13 cellular contexts compared by ENCODE assay signal in the genomic region with DNA sequence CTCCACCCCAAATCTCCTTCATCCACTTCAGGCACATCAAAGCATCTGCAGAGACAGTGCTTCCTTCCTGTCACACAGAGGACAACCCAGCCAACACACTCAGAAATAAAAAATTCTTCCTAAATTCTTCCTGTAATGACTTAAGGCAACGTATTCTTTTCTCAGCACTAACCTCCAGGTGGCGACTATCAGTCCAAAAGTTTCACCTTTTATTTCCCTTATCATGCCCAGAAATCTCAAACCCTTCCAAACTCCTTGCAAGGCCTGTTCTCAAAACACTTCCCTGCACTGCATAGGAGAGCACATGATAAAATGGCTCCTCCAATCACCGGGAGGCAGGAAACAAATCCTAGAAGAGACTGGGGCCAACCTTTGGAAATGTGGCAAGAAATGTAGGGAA. TPM values are rescaled to one million over a fixed set of nuclear protein-coding genes. Genes with fewer than 3 reads are reported as not detected.
DNase-seq lines count a peak whose midpoint lies in the region; ATAC-seq and TF ChIP-seq lines count a peak whose summit lies in the region.
"Had no signal": no experiment of that assay in that cellular context is flagged by ENCODE, and none has a peak within 500 bp of the region (broad histone marks: within the 10 kb centered on the region; RNA-seq: fewer than 3 reads in every experiment).

No MANE protein-coding gene starts in this region.

- H3K9me3 ChIP-seq in BE2C = no peaks in the 10 kb centered on the region
- no peaks in the 10 kb centered on the region for H3K9me3 ChIP-seq in hepatocyte (ENCODE audit: low read depth)
- no peaks in the 10 kb centered on the region for H3K9me3 ChIP-seq in tibial nerve

- H3K4me3 ChIP-seq in BE2C (ENCODE audit: low read depth, low read length) (no peak overlapping the region), H7 (ENCODE audit: insufficient read depth, low read depth, low read length) (no peak overlapping the region), hepatocyte (no peak overlapping the region), tibial nerve (no peak overlapping the region)

- no peak overlapping the region for H2AFZ ChIP-seq in hepatocyte

- H3K4me1 ChIP-seq in BE2C = no peaks in the 10 kb centered on the region
- peaks cover 10% of the 10 kb centered on the region for H3K4me1 ChIP-seq in hepatocyte (ENCODE audit: insufficient read depth)
- no peaks in the 10 kb centered on the region for H3K4me1 ChIP-seq in tibial nerve

- no peaks in the 10 kb centered on the region for H3K9me2 ChIP-seq in hepatocyte (replicated peaks; ENCODE audit: insufficient read depth)

- TF ChIP-seq EP300 in tibial nerve (IDR thresholded peaks at IDR 0.05) = no peak

- no peaks in the 10 kb centered on the region for H4K20me1 ChIP-seq in hepatocyte (ENCODE audit: insufficient read depth, poor library complexity, severe bottlenecking)

- H3K79me2 ChIP-seq in hepatocyte = peaks cover 68% of the 10 kb centered on the region

- TF ChIP-seq CTCF in BE2C (IDR thresholded peaks at IDR 0.05; ENCODE audit: low read depth, low read length) (0 out of 2 replicates have a peak, but pooled peaks have one; percentile 26), hepatocyte (IDR thresholded peaks at IDR 0.05; ENCODE audit: poor library complexity) (peak; percentile 30), tibial nerve (IDR thresholded peaks at IDR 0.05) (no peak)

- H3K4me2 ChIP-seq in hepatocyte = no peak overlapping the region

- no peak for TF ChIP-seq POLR2A in tibial nerve (IDR thresholded peaks at IDR 0.05)

- no peak for ATAC-seq in HG02981 (IDR thresholded peaks at IDR 0.05; ENCODE audit: unreplicated experiment)
- ATAC-seq: T-cell had no signal

- H3K27me3 ChIP-seq in BE2C (no peaks in the 10 kb centered on the region), H7 (ENCODE audit: control insufficient read depth, insufficient read depth, low read length) (no peaks in the 10 kb centered on the region), hepatocyte (no peaks in the 10 kb centered on the region), tibial nerve (no peaks in the 10 kb centered on the region)

- DNase-seq in BE2C = no peak
- DNase-seq in H7 = peak; percentile 20
- peak; percentile 31 for DNase-seq in RPMI7951 (ENCODE audit: low read depth)
- DNase-seq in hepatocyte (ENCODE audit: low spot score) = no peak
- no peak for DNase-seq in NCI-H2227 (lab: John Stamatoyannopoulos, UW; ENCODE audit: unreplicated experiment)
- DNase-seq in NCI-H1092 treated with DMSO at 0.1 percent for 48 hours (lab: John Stamatoyannopoulos, UW) = no peak
- DNase-seq in tibial nerve (ENCODE audit: low spot score in 2 of 2) = no peak
- DNase-seq: C1 segment of cervical spinal cord; effector memory CD4-positive, alpha-beta T cell; NCI-H526 treated with DMSO at 0.1 percent for 48 hours; stimulated activated CD4-positive, alpha-beta T cell treated with anti-CD3 and anti-CD28 coated beads, Interleukin-12 subunit alpha, Interleukin-12 subunit beta, amount 100 ng/mL, for 4 hours; T-cell had no signal

- WGBS in hepatocyte (ENCODE audit: low lambda C conversion rate, missing lambda C conversion rate) = 59% methylated on average over 3 of the region's 3 CpGs
- WGBS in tibial nerve, 2 donors = 80 to 90% methylated on average over 3 of the region's 3 CpGs

- H3K27ac ChIP-seq in hepatocyte = no peak overlapping the region
- no peak overlapping the region for H3K27ac ChIP-seq in tibial nerve

- H3K36me3 ChIP-seq in BE2C (no peaks in the 10 kb centered on the region), H7 (replicated peaks; ENCODE audit: control insufficient read depth, insufficient read depth, low read length) (no peaks in the 10 kb centered on the region), hepatocyte (replicated peaks; ENCODE audit: insufficient read depth, low read depth) (no peaks in the 10 kb centered on the region), tibial nerve (no peaks in the 10 kb centered on the region)

RNA-seq across cellular contexts. Expression of gene SLIT3, which starts 35.1 kb away (rescaled TPM):
- 121 TPM for polyA plus RNA-seq in BE2C (2012; ENCODE audit: insufficient read depth, insufficient read length, low read depth)
- total RNA-seq in H7 (2014; rRNA removed; shearing (Covaris generic)) = 0.48 and 0.97 TPM in 2 replicates
- 0.72 and 1.3 TPM in 2 replicates for total RNA-seq in RPMI7951 (2014; rRNA removed; shearing (Covaris generic))
- total RNA-seq in hepatocyte (43.8 and 58.4 TPM in 2 replicates), tibial nerve (10 to 100 TPM; 16.6 to 39.0 (median 20.2) TPM)
- polyA plus RNA-seq in hepatocyte = 96.7 and 104 TPM in 2 replicates

Comparison
In these comparisons a context has a peak if more than half of its experiments do, and no peak if none do; other contexts are left out.
1. DNase-seq: peak in H7 (single experiment) and RPMI7951 (single experiment); none in BE2C (single experiment), hepatocyte (single experiment), NCI-H2227 (single experiment), NCI-H1092 treated with DMSO at 0.1 percent for 48 hours (single experiment) and tibial nerve (0 of 2).
2. CTCF ChIP-seq: peak in BE2C (single experiment) and hepatocyte (single experiment); none in tibial nerve (0 of 5).